Comparison of ENCODE assay signal across 10 cellular contexts in the genomic region with DNA sequence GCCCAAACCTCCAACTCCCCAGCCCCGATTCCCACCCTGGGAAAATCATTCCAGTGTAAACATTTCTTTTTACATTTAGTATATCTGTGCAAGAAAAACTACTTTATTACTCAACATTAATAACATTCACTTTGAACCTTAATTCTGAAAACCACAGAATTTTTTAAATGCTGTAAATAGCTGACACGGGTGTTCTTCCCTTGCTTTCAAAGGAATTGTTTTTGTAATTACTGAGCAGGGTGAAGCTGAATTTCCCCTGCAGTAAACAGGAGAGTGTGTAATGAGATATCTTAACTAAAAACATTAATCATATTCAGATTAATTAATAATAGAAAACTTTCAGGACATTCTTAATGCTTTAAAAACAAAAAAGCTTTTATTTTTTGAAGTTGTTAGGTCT.
A peak's percentile ranks its signal among the peaks of the same experiment; 100 is the strongest.
DNase-seq lines count a peak whose midpoint lies in the region; ATAC-seq and TF ChIP-seq lines count a peak whose summit lies in the region.
"Had no signal": no experiment of that assay in that cellular context is flagged by ENCODE, and none has a peak within 500 bp of the region (broad histone marks: within the 10 kb centered on the region; RNA-seq: fewer than 3 reads in every experiment).

No MANE protein-coding gene starts in this region.

- no peaks in the 10 kb centered on the region for H3K36me3 Mint-ChIP-seq in osteocyte (ENCODE audit: unreplicated experiment)

- no peaks in the 10 kb centered on the region for H3K27me3 Mint-ChIP-seq in osteocyte (ENCODE audit: unreplicated experiment)

- no peak overlapping the region for H3K9ac ChIP-seq in fibroblast of lung (ENCODE audit: insufficient read depth, low read length)

- H3K9me3 ChIP-seq in right cardiac atrium (ENCODE audit: control insufficient read depth, low read length) (no peaks in the 10 kb centered on the region), fibroblast of lung (ENCODE audit: control insufficient read depth, insufficient read depth, low read depth, low read length) (no peaks in the 10 kb centered on the region), vagina (no peaks in the 10 kb centered on the region)

- no peak overlapping the region for H2AFZ ChIP-seq in fibroblast of lung (ENCODE audit: low read length)

- H3K27ac Mint-ChIP-seq in osteocyte (ENCODE audit: unreplicated experiment) = peak overlapping the region; percentile 92

- no peaks in the 10 kb centered on the region for H4K20me1 ChIP-seq in fibroblast of lung (ENCODE audit: control insufficient read depth, extremely low read depth, insufficient read depth, low read length)

- H3K27me3 ChIP-seq in right cardiac atrium (ENCODE audit: control insufficient read depth, insufficient read depth) (no peaks in the 10 kb centered on the region), fibroblast of lung (ENCODE audit: control insufficient read depth, insufficient read depth, low read length) (no peaks in the 10 kb centered on the region), vagina (no peaks in the 10 kb centered on the region)

- H3K36me3 ChIP-seq in fibroblast of lung (ENCODE audit: control insufficient read depth, insufficient read depth, low read length) (no peaks in the 10 kb centered on the region), vagina (no peaks in the 10 kb centered on the region)

- 49% methylated on average over 2 of the region's 2 CpGs for WGBS in right cardiac atrium

- H3K9me3 Mint-ChIP-seq in osteocyte (ENCODE audit: unreplicated experiment) = no peaks in the 10 kb centered on the region

- peaks cover 42% of the 10 kb centered on the region for H3K4me1 Mint-ChIP-seq in osteocyte (ENCODE audit: unreplicated experiment)

- TF ChIP-seq CTCF in fibroblast of lung (conservative IDR thresholded peaks at IDR 0.05 in 1 of 2, IDR thresholded peaks at IDR 0.05 in 1 of 2; ENCODE audit: low read depth in 1 of 2, low read length in 2 of 2) = no peak
- TF ChIP-seq CTCF in osteocyte (IDR thresholded peaks at IDR 0.05) = no peak
- TF ChIP-seq CTCF in vagina (IDR thresholded peaks at IDR 0.05) = no peak

- H3K4me1 ChIP-seq in right cardiac atrium (ENCODE audit: control insufficient read depth, insufficient read depth, low read length) (peaks cover 3% of the 10 kb centered on the region), fibroblast of lung (ENCODE audit: control insufficient read depth, extremely low read depth, insufficient read depth, low read length) (peaks cover 18% of the 10 kb centered on the region), vagina (peaks cover 31% of the 10 kb centered on the region)

- no peaks in the 10 kb centered on the region for H3K79me2 ChIP-seq in fibroblast of lung (ENCODE audit: control insufficient read depth, insufficient read depth, low read length)

- TF ChIP-seq POLR2A in vagina (IDR thresholded peaks at IDR 0.05) = no peak

- H3K4me2 ChIP-seq in fibroblast of lung (ENCODE audit: extremely low read depth, insufficient read depth, low read length) = peak overlapping the region; percentile 84

- DNase-seq in right cardiac atrium = no peak
- DNase-seq in left cardiac atrium = no peak
- peak; percentile 5 to 42 for DNase-seq in fibroblast of lung (ENCODE audit: low read depth in 2 of 2)
- DNase-seq in osteocyte (ENCODE audit: extremely low spot score, unreplicated experiment) = no peak
- DNase-seq in vagina (ENCODE audit: extremely low spot score in 2 of 2) = no peak
- no peak for DNase-seq in stimulated activated CD4-positive, alpha-beta T cell treated with anti-CD3 and anti-CD28 coated beads, Interleukin-12 subunit alpha, Interleukin-12 subunit beta, amount 100 ng/mL, for 4 hours
- no peak for DNase-seq in SIG-M5 (lab: John Stamatoyannopoulos, UW)
- DNase-seq: activated CD8-positive, alpha-beta memory T cell treated with anti-CD3 and anti-CD28 coated beads for 24 hours; stimulated activated CD4-positive, alpha-beta T cell treated with anti-CD3 and anti-CD28 coated beads, Interleukin-1b, Interleukin-23, amount 100 ng/mL, for 48 hours had no signal

- intact Hi-C loops in right cardiac atrium (cut with DNase I) (no loop called here), left cardiac atrium (cut with DNase I) (no loop called here), vagina (cut with DNase I) (no loop called here)

- ATAC-seq in right cardiac atrium (no peak), left cardiac atrium (no peak), HG03175 (IDR thresholded peaks at IDR 0.05; ENCODE audit: unreplicated experiment) (no peak)

- H3K4me3 ChIP-seq in right cardiac atrium (ENCODE audit: low read length) (no peak overlapping the region), fibroblast of lung (replicated peaks in 1 of 4; ENCODE audit: control extremely low read depth in 1 of 4, insufficient read depth in 1 of 4, low read depth in 3 of 4, low read length in 4 of 4) (peak overlapping the region in 2 of 4 experiments; percentile 28 to 41), vagina (no peak overlapping the region)

- H3K27ac ChIP-seq in right cardiac atrium (ENCODE audit: low read length) (peak overlapping the region; percentile 48), fibroblast of lung (ENCODE audit: insufficient read depth, low read length) (no peak overlapping the region), vagina (peak overlapping the region; percentile 46)

- H3K4me3 Mint-ChIP-seq in osteocyte (ENCODE audit: unreplicated experiment) = peak overlapping the region; percentile 56

Comparison
In these comparisons a context has a peak if more than half of its experiments do, and no peak if none do; other contexts are left out.
1. DNase-seq: peak in fibroblast of lung (2 of 2); none in right cardiac atrium (0 of 3), left cardiac atrium (single experiment), osteocyte (single experiment), vagina (0 of 2), stimulated activated CD4-positive, alpha-beta T cell treated with anti-CD3 and anti-CD28 coated beads, Interleukin-12 subunit alpha, Interleukin-12 subunit beta, amount 100 ng/mL, for 4 hours (single experiment) and SIG-M5 (single experiment).